ENCODE assay signal across 15 cellular contexts in genomic region chr5:89168766-89169165, GRCh38.
A peak's percentile ranks its signal among the peaks of the same experiment; 100 is the strongest.
DNase-seq lines count a peak whose midpoint lies in the region; ATAC-seq, FAIRE-seq and TF ChIP-seq lines count a peak whose summit lies in the region.
"Had no signal": no experiment of that assay in that cellular context is flagged by ENCODE, and none has a peak within 500 bp of the region (broad histone marks: within the 10 kb centered on the region; RNA-seq: fewer than 3 reads in every experiment).

No MANE protein-coding gene starts in this region.

- H3K36me3 Mint-ChIP-seq in memory B cell, result peaks cover 3% of the 10 kb centered on the region

- H3K27ac Mint-ChIP-seq in memory B cell, result no peak overlapping the region
- H3K27ac Mint-ChIP-seq: nephron progenitor cell had no signal

- FAIRE-seq in pancreas (lab: Jason Lieb, UNC), result no peak

- peaks cover 1% of the 10 kb centered on the region for H3K9me3 Mint-ChIP-seq in memory B cell
- H3K9me3 Mint-ChIP-seq: activated T-cell treated with anti-CD3 and anti-CD28 coated beads, Interleukin-2, amount 50 U/mL, for 4 hours had no signal

- no peak overlapping the region for H3K4me3 Mint-ChIP-seq in memory B cell
- H3K4me3 Mint-ChIP-seq: activated T-cell treated with anti-CD3 and anti-CD28 coated beads, Interleukin-2, amount 50 U/mL, for 4 hours; nephron progenitor cell had no signal

- peak in 1 of 2 donors; percentile 2 for DNase-seq in memory B cell (ENCODE audit: low spot score in 2 of 2)
- DNase-seq in HPDE6-E6E7 (ENCODE audit: extremely low spot score), result no peak
- no peak for DNase-seq in pancreas
- DNase-seq in right atrium auricular region (ENCODE audit: low spot score), result no peak
- DNase-seq in effector CD4-positive, alpha-beta T cell, result no peak
- DNase-seq: activated CD4-positive, CD25-positive, alpha-beta regulatory T cell treated with anti-CD3 and anti-CD28 coated beads, Interleukin-2, amount 50 U/mL, for 72 hours; activated T-cell treated with anti-CD3 and anti-CD28 coated beads, Interleukin-2, amount 50 U/mL, for 4 hours; effector memory CD4-positive, alpha-beta T cell; KG1; NCI-H187 treated with DMSO at 0.1 percent for 48 hours; nephron progenitor cell; tibial artery had no signal

- H3K9me3 ChIP-seq in pancreas, result no peaks in the 10 kb centered on the region
- H3K9me3 ChIP-seq in right atrium auricular region, result no peaks in the 10 kb centered on the region
- H3K9me3 ChIP-seq: tibial artery had no signal

- H3K4me1 ChIP-seq in pancreas (no peaks in the 10 kb centered on the region), right atrium auricular region (no peaks in the 10 kb centered on the region)
- H3K4me1 ChIP-seq: tibial artery had no signal

- intact Hi-C loops in pancreas (cut with DNase I), result no loop called here

- ATAC-seq in GM18909 (IDR thresholded peaks at IDR 0.05; ENCODE audit: poor library complexity, unreplicated experiment), result peak; percentile 86
- ATAC-seq in GM21723 (IDR thresholded peaks at IDR 0.05; ENCODE audit: unreplicated experiment), result peak; percentile 88
- ATAC-seq in HG03097 (IDR thresholded peaks at IDR 0.05; ENCODE audit: low FRiP score, unreplicated experiment), result peak; percentile 69
- peak; percentile 90 for ATAC-seq in memory B cell (ENCODE audit: low read depth)
- no peak for ATAC-seq in pancreas
- ATAC-seq: activated T-cell treated with anti-CD3 and anti-CD28 coated beads, Interleukin-2, amount 50 U/mL, for 4 hours had no signal

- WGBS in pancreas, 2 donors, result 62 to 67% methylated on average over 3 of the region's 3 CpGs

- H3K27me3 ChIP-seq in pancreas, result no peaks in the 10 kb centered on the region
- H3K27me3 ChIP-seq in right atrium auricular region, result no peaks in the 10 kb centered on the region
- H3K27me3 ChIP-seq: tibial artery had no signal

- H3K27ac ChIP-seq in pancreas (no peak overlapping the region), right atrium auricular region (no peak overlapping the region)
- H3K27ac ChIP-seq: tibial artery had no signal

- H3K4me3 ChIP-seq in pancreas (no peak overlapping the region), right atrium auricular region (no peak overlapping the region)
- H3K4me3 ChIP-seq: tibial artery had no signal

- TF ChIP-seq CTCF in pancreas (IDR thresholded peaks at IDR 0.05) (no peak), right atrium auricular region (IDR thresholded peaks at IDR 0.05) (no peak)

- no peaks in the 10 kb centered on the region for H3K36me3 ChIP-seq in pancreas
- H3K36me3 ChIP-seq in right atrium auricular region, result no peaks in the 10 kb centered on the region
- H3K36me3 ChIP-seq: tibial artery had no signal

- H3K4me1 Mint-ChIP-seq in memory B cell, result peaks cover 9% of the 10 kb centered on the region
- H3K4me1 Mint-ChIP-seq: nephron progenitor cell had no signal

- H3K27me3 Mint-ChIP-seq in memory B cell, result no peaks in the 10 kb centered on the region

Comparison
In these comparisons a context has a peak if more than half of its experiments do, and no peak if none do; other contexts are left out.
1. ATAC-seq: peak in GM18909 (single experiment), GM21723 (single experiment), HG03097 (single experiment) and memory B cell (single experiment); none in pancreas (0 of 4).